In genomic region chr15:31344266-31344665, GRCh38 we compare ENCODE assay signal across 10 cellular contexts. TPM values are rescaled to one million over a fixed set of nuclear protein-coding genes. Genes with fewer than 3 reads are reported as not detected.
A peak's percentile ranks its signal among the peaks of the same experiment; 100 is the strongest.
DNase-seq lines count a peak whose midpoint lies in the region; ATAC-seq and TF ChIP-seq lines count a peak whose summit lies in the region.
"Had no signal": no experiment of that assay in that cellular context is flagged by ENCODE, and none has a peak within 500 bp of the region (broad histone marks: within the 10 kb centered on the region; RNA-seq: fewer than 3 reads in every experiment).

No MANE protein-coding gene starts in this region.

- no peak overlapping the region for H3K18ac ChIP-seq in neuronal stem cell (ENCODE audit: low read length)

- no peak overlapping the region for H2AK5ac ChIP-seq in neuronal stem cell (ENCODE audit: low read depth, low read length)

- H3K4me3 Mint-ChIP-seq in stimulated activated naive CD8-positive, alpha-beta T cell treated with anti-CD3 and anti-CD28 coated beads, Interleukin-15, Interleukin-2, amounts not matched to agents 100 ng/mL and 50 ng/mL, for 24 hours = peak overlapping the region; percentile 32
- H3K4me3 Mint-ChIP-seq in effector memory CD8-positive, alpha-beta T cell = peak overlapping the region; percentile 91 to 99
- no peak overlapping the region for H3K4me3 Mint-ChIP-seq in neural progenitor cell

- H3K79me1 ChIP-seq in neuronal stem cell (ENCODE audit: low read depth, low read length) = peaks cover 10% of the 10 kb centered on the region

- H3K4me3 ChIP-seq in neuronal stem cell (ENCODE audit: low read length in 2 of 2) (no peak overlapping the region), neural progenitor cell (no peak overlapping the region)

- H4K8ac ChIP-seq in neuronal stem cell (ENCODE audit: low read depth, low read length) = no peak overlapping the region

- H3K4me1 Mint-ChIP-seq in stimulated activated naive CD8-positive, alpha-beta T cell treated with anti-CD3 and anti-CD28 coated beads, Interleukin-15, Interleukin-2, amounts not matched to agents 100 ng/mL and 50 ng/mL, for 24 hours (ENCODE audit: low read depth) = peaks cover 98% of the 10 kb centered on the region
- peaks cover 90 to 93% of the 10 kb centered on the region in 2 donors for H3K4me1 Mint-ChIP-seq in effector memory CD8-positive, alpha-beta T cell (ENCODE audit: low read depth in 2 of 2)
- peaks cover 12% of the 10 kb centered on the region for H3K4me1 Mint-ChIP-seq in neural progenitor cell

- no peak overlapping the region for H2BK12ac ChIP-seq in neuronal stem cell (ENCODE audit: low read length)

- no peak overlapping the region for H3K4ac ChIP-seq in neuronal stem cell (ENCODE audit: low read length)

- H3K27me3 ChIP-seq in neuronal stem cell (ENCODE audit: control insufficient read depth in 3 of 3, insufficient read depth in 3 of 3, low read depth in 1 of 3, low read length in 3 of 3) = no peaks in the 10 kb centered on the region
- H3K27me3 ChIP-seq in neural progenitor cell = no peaks in the 10 kb centered on the region
- H3K27me3 ChIP-seq: BE2C had no signal

- H3K36me3 Mint-ChIP-seq in stimulated activated naive CD8-positive, alpha-beta T cell treated with anti-CD3 and anti-CD28 coated beads, Interleukin-15, Interleukin-2, amounts not matched to agents 100 ng/mL and 50 ng/mL, for 24 hours (ENCODE audit: low read depth) = peaks cover 23% of the 10 kb centered on the region
- peaks cover 86% of the 10 kb centered on the region for H3K36me3 Mint-ChIP-seq in effector memory CD8-positive, alpha-beta T cell (ENCODE audit: insufficient read depth)
- H3K36me3 Mint-ChIP-seq in neural progenitor cell = no peaks in the 10 kb centered on the region

- no peak overlapping the region for H3K14ac ChIP-seq in neuronal stem cell (ENCODE audit: low read length)

- H4K20me1 ChIP-seq in neural progenitor cell (ENCODE audit: low read depth) = peaks cover 86% of the 10 kb centered on the region

- no peak overlapping the region for H2BK120ac ChIP-seq in neuronal stem cell (ENCODE audit: low read depth, low read length)

- ATAC-seq in stimulated activated naive CD8-positive, alpha-beta T cell treated with anti-CD3 and anti-CD28 coated beads, Interleukin-15, Interleukin-2, amounts not matched to agents 100 U/mL and 50 U/mL, for 24 hours = no peak
- ATAC-seq in effector memory CD8-positive, alpha-beta T cell (replicated peaks) = no peak
- no peak for ATAC-seq in HG02870 (IDR thresholded peaks at IDR 0.05; ENCODE audit: unreplicated experiment)

- no peak for TF ChIP-seq CTCF in neural progenitor cell (IDR thresholded peaks at IDR 0.05)

- DNase-seq in stimulated activated naive CD8-positive, alpha-beta T cell treated with anti-CD3 and anti-CD28 coated beads, Interleukin-15, Interleukin-2, amounts not matched to agents 100 U/mL and 50 U/mL, for 24 hours = no peak
- no peak for DNase-seq in effector memory CD8-positive, alpha-beta T cell
- DNase-seq in neuronal stem cell (ENCODE audit: low spot score) (no peak), neural progenitor cell (ENCODE audit: low spot score) (no peak), iPS-NIHi11 (ENCODE audit: low spot score) (no peak), NCI-H2081 (lab: John Stamatoyannopoulos, UW) (no peak)
- DNase-seq: BE2C; stimulated activated CD4-positive, alpha-beta T cell treated with anti-CD3 and anti-CD28 coated beads, Interleukin-4, amount 100 ng/mL, for 1 hour had no signal

- H3F3A ChIP-seq in neural progenitor cell (ENCODE audit: low read depth) = no peaks in the 10 kb centered on the region

- H3K9ac ChIP-seq in neuronal stem cell (ENCODE audit: low read depth, low read length, poor library complexity) (peak overlapping the region; percentile 36), neural progenitor cell (no peak overlapping the region)

- peak overlapping the region; percentile 66 for H3K27ac Mint-ChIP-seq in stimulated activated naive CD8-positive, alpha-beta T cell treated with anti-CD3 and anti-CD28 coated beads, Interleukin-15, Interleukin-2, amounts not matched to agents 100 ng/mL and 50 ng/mL, for 24 hours
- H3K27ac Mint-ChIP-seq in effector memory CD8-positive, alpha-beta T cell = peak overlapping the region; percentile 94 to 99
- H3K27ac Mint-ChIP-seq in neural progenitor cell = no peak overlapping the region

- H3K9me3 Mint-ChIP-seq in stimulated activated naive CD8-positive, alpha-beta T cell treated with anti-CD3 and anti-CD28 coated beads, Interleukin-15, Interleukin-2, amounts not matched to agents 100 ng/mL and 50 ng/mL, for 24 hours = no peaks in the 10 kb centered on the region
- no peaks in the 10 kb centered on the region for H3K9me3 Mint-ChIP-seq in effector memory CD8-positive, alpha-beta T cell
- no peaks in the 10 kb centered on the region for H3K9me3 Mint-ChIP-seq in neural progenitor cell

- H3K9me3 ChIP-seq in neuronal stem cell (replicated peaks in 1 of 2; ENCODE audit: control insufficient read depth in 2 of 2, insufficient read depth in 1 of 2, low read depth in 1 of 2, low read length in 2 of 2) = no peaks in the 10 kb centered on the region
- H3K9me3 ChIP-seq in neural progenitor cell (ENCODE audit: low read depth) = no peaks in the 10 kb centered on the region
- H3K9me3 ChIP-seq: BE2C had no signal

- no peak overlapping the region for H3K27ac ChIP-seq in neuronal stem cell (replicated peaks; ENCODE audit: low read length)
- no peak overlapping the region for H3K27ac ChIP-seq in neural progenitor cell

- peaks cover 28% of the 10 kb centered on the region for H3K79me2 ChIP-seq in neural progenitor cell (ENCODE audit: low read depth)

- H3K27me3 Mint-ChIP-seq in stimulated activated naive CD8-positive, alpha-beta T cell treated with anti-CD3 and anti-CD28 coated beads, Interleukin-15, Interleukin-2, amounts not matched to agents 100 ng/mL and 50 ng/mL, for 24 hours = no peaks in the 10 kb centered on the region
- no peaks in the 10 kb centered on the region for H3K27me3 Mint-ChIP-seq in effector memory CD8-positive, alpha-beta T cell
- peaks cover 4% of the 10 kb centered on the region for H3K27me3 Mint-ChIP-seq in neural progenitor cell (ENCODE audit: insufficient read depth, low read depth)

- H3K36me3 ChIP-seq in neuronal stem cell (replicated peaks in 1 of 2; ENCODE audit: control insufficient read depth in 2 of 2, insufficient read depth in 2 of 2, low read length in 2 of 2) (peaks cover 0 to 3% of the 10 kb centered on the region in 2 donors), neural progenitor cell (no peaks in the 10 kb centered on the region)

- no peak overlapping the region for H4K91ac ChIP-seq in neuronal stem cell (ENCODE audit: low read depth, low read length, poor library complexity)

- H2AFZ ChIP-seq in neuronal stem cell (ENCODE audit: low read length) (no peak overlapping the region), neural progenitor cell (replicated peaks) (no peak overlapping the region)

- H3K23ac ChIP-seq in neuronal stem cell (ENCODE audit: low read depth, low read length, poor library complexity) = no peak overlapping the region

- H3K4me2 ChIP-seq in neuronal stem cell (ENCODE audit: insufficient read depth, low read length, poor library complexity, severe bottlenecking) (no peak overlapping the region), neural progenitor cell (no peak overlapping the region)

- WGBS in neuronal stem cell (ENCODE audit: extremely low coverage in 2 of 2, insufficient read length in 2 of 2, insufficient replicate concordance in 1 of 2), 2 donors = no CpG with 5 or more reads among the region's 4 CpGs

- H2BK15ac ChIP-seq in neuronal stem cell (ENCODE audit: low read length) = no peak overlapping the region

- H2BK5ac ChIP-seq in neuronal stem cell (ENCODE audit: low read length) = no peak overlapping the region

- peaks cover 0 to under 1% of the 10 kb centered on the region in 2 donors for H3K4me1 ChIP-seq in neuronal stem cell (ENCODE audit: control insufficient read depth in 2 of 2, insufficient read depth in 1 of 2, low read depth in 1 of 2, low read length in 2 of 2)
- no peaks in the 10 kb centered on the region for H3K4me1 ChIP-seq in neural progenitor cell

RNA-seq across cellular contexts. Expression of gene KLF13, which starts 17.6 kb away (rescaled TPM):
- 42.9 TPM for polyA plus RNA-seq in neuronal stem cell (2013, experiment 1 of 2)
- 42.1 TPM for polyA plus RNA-seq in neuronal stem cell (2013, experiment 2 of 2)
- 11.9 and 25.1 TPM in 2 replicates for total RNA-seq in neural progenitor cell (ENCODE audit: low replicate concordance)
